25 cellular contexts compared by ENCODE assay signal in genomic region chr2:130345611-130346010, GRCh38. TPM values are rescaled to one million over a fixed set of nuclear protein-coding genes. Genes with fewer than 3 reads are reported as not detected.
DNase-seq lines count a peak whose midpoint lies in the region; ATAC-seq and TF ChIP-seq lines count a peak whose summit lies in the region.
"Had no signal": no experiment of that assay in that cellular context is flagged by ENCODE, and none has a peak within 500 bp of the region (broad histone marks: within the 10 kb centered on the region; RNA-seq: fewer than 3 reads in every experiment).

No MANE protein-coding gene starts in this region.

- H3K9me3 Mint-ChIP-seq in activated CD4-positive, alpha-beta memory T cell treated with anti-CD3 and anti-CD28 coated beads, Interleukin-2, amount 10 ng/mL, durations not matched to agents 7 days and 5 days, result no peaks in the 10 kb centered on the region
- no peaks in the 10 kb centered on the region for H3K9me3 Mint-ChIP-seq in activated CD4-positive, alpha-beta memory T cell treated with anti-CD3 and anti-CD28 coated beads for 36 hours
- H3K9me3 Mint-ChIP-seq in activated naive CD8-positive, alpha-beta T cell treated with anti-CD3 and anti-CD28 coated beads, Interleukin-2, amount 50 U/mL, for 24 hours, result no peaks in the 10 kb centered on the region
- H3K9me3 Mint-ChIP-seq in neural progenitor cell, result no peaks in the 10 kb centered on the region
- H3K9me3 Mint-ChIP-seq: IgD-negative memory B cell had no signal

- no peak overlapping the region for H2BK120ac ChIP-seq in IMR-90 (ENCODE audit: low read depth, low read length)

- no peaks in the 10 kb centered on the region for H3K27me3 Mint-ChIP-seq in activated CD4-positive, alpha-beta memory T cell treated with anti-CD3 and anti-CD28 coated beads, Interleukin-2, amount 10 ng/mL, durations not matched to agents 7 days and 5 days
- H3K27me3 Mint-ChIP-seq in activated CD4-positive, alpha-beta memory T cell treated with anti-CD3 and anti-CD28 coated beads for 36 hours, result no peaks in the 10 kb centered on the region
- no peaks in the 10 kb centered on the region for H3K27me3 Mint-ChIP-seq in activated naive CD8-positive, alpha-beta T cell treated with anti-CD3 and anti-CD28 coated beads, Interleukin-2, amount 50 U/mL, for 24 hours
- peaks cover 7% of the 10 kb centered on the region for H3K27me3 Mint-ChIP-seq in neural progenitor cell (ENCODE audit: insufficient read depth, low read depth)
- H3K27me3 Mint-ChIP-seq: CD4-positive, alpha-beta memory T cell; IgD-negative memory B cell had no signal

- no peak for TF ChIP-seq POLR2A in IMR-90 (IDR thresholded peaks at IDR 0.05; ENCODE audit: low read depth, low read length)

- no peak for TF ChIP-seq RAD21 in IMR-90 (IDR thresholded peaks at IDR 0.05; ENCODE audit: low read length)

- no peak overlapping the region for H4K5ac ChIP-seq in IMR-90 (ENCODE audit: low read depth, low read length)

- no peak overlapping the region for H4K91ac ChIP-seq in IMR-90 (ENCODE audit: insufficient read depth, low read depth, low read length)

- H3K27ac Mint-ChIP-seq in activated CD4-positive, alpha-beta memory T cell treated with anti-CD3 and anti-CD28 coated beads, Interleukin-2, amount 10 ng/mL, durations not matched to agents 7 days and 5 days, result no peak overlapping the region
- no peak overlapping the region for H3K27ac Mint-ChIP-seq in activated CD4-positive, alpha-beta memory T cell treated with anti-CD3 and anti-CD28 coated beads for 36 hours
- no peak overlapping the region for H3K27ac Mint-ChIP-seq in activated naive CD8-positive, alpha-beta T cell treated with anti-CD3 and anti-CD28 coated beads, Interleukin-2, amount 50 U/mL, for 24 hours
- H3K27ac Mint-ChIP-seq in neural progenitor cell, result no peak overlapping the region

- H3K79me2 ChIP-seq in neural progenitor cell (ENCODE audit: low read depth), result peaks cover 15% of the 10 kb centered on the region

- H3K56ac ChIP-seq in IMR-90 (ENCODE audit: extremely low read depth, insufficient read depth, low read length), result no peak overlapping the region

- H4K20me1 ChIP-seq in IMR-90 (ENCODE audit: insufficient read depth, low read length) (no peaks in the 10 kb centered on the region), neural progenitor cell (ENCODE audit: low read depth) (peaks cover 14% of the 10 kb centered on the region)

- H3K9me3 ChIP-seq in IMR-90 (ENCODE audit: control insufficient read depth, insufficient read depth, low read length), result no peaks in the 10 kb centered on the region
- no peaks in the 10 kb centered on the region for H3K9me3 ChIP-seq in neural progenitor cell (ENCODE audit: low read depth)
- H3K9me3 ChIP-seq: BLaER1, MG63, Peyer's patch, SJCRH30 had no signal

- CTCF ChIA-PET in activated CD4-positive, alpha-beta memory T cell treated with anti-CD3 and anti-CD28 coated beads, Interleukin-2, amount 10 ng/mL, durations not matched to agents 7 days and 5 days (lab: Charles Lee), result no interaction called here
- CTCF ChIA-PET in activated CD4-positive, alpha-beta memory T cell treated with anti-CD3 and anti-CD28 coated beads for 36 hours (lab: Charles Lee), result no interaction called here
- CTCF ChIA-PET in IMR-90 (lab: Yijun Ruan, JAX), result no interaction called here

- H2BK20ac ChIP-seq in IMR-90 (ENCODE audit: low read depth, low read length), result no peak overlapping the region

- peaks cover 34% of the 10 kb centered on the region for H3K36me3 ChIP-seq in IMR-90 (ENCODE audit: control insufficient read depth, insufficient read depth, low read length)
- H3K36me3 ChIP-seq in neural progenitor cell, result peaks cover 3% of the 10 kb centered on the region

- no peak for ATAC-seq in IMR-90 (ENCODE audit: low read depth)
- ATAC-seq in activated naive CD8-positive, alpha-beta T cell treated with anti-CD3 and anti-CD28 coated beads, Interleukin-2, amount 50 U/mL, for 24 hours, result no peak
- no peak for ATAC-seq in HG02981 (IDR thresholded peaks at IDR 0.05; ENCODE audit: unreplicated experiment)
- ATAC-seq: HCT116 had no signal

- peaks cover 52% of the 10 kb centered on the region for H3K36me3 Mint-ChIP-seq in activated CD4-positive, alpha-beta memory T cell treated with anti-CD3 and anti-CD28 coated beads, Interleukin-2, amount 10 ng/mL, durations not matched to agents 7 days and 5 days (ENCODE audit: low read depth)
- peaks cover 56% of the 10 kb centered on the region for H3K36me3 Mint-ChIP-seq in activated CD4-positive, alpha-beta memory T cell treated with anti-CD3 and anti-CD28 coated beads for 36 hours
- peaks cover 61% of the 10 kb centered on the region for H3K36me3 Mint-ChIP-seq in activated naive CD8-positive, alpha-beta T cell treated with anti-CD3 and anti-CD28 coated beads, Interleukin-2, amount 50 U/mL, for 24 hours (ENCODE audit: low read depth)
- H3K36me3 Mint-ChIP-seq in neural progenitor cell, result peaks cover 31% of the 10 kb centered on the region

- peaks cover 18 to 30% of the 10 kb centered on the region in 2 experiments for H3K79me1 ChIP-seq in IMR-90 (ENCODE audit: low read depth in 1 of 2, low read length in 2 of 2)

- H3K14ac ChIP-seq in IMR-90 (replicated peaks; ENCODE audit: low read depth, low read length), result no peak overlapping the region

- intact Hi-C loops in activated CD4-positive, alpha-beta memory T cell treated with anti-CD3 and anti-CD28 coated beads for 36 hours (cut with micrococcal nuclease), result loop anchor here (10.0 kb wide), 1 partner anchor 479 kb away; no protein-coding TSS in a partner anchor
- intact Hi-C loops in IMR-90 (cut with micrococcal nuclease), result no loop called here

- H3K9me1 ChIP-seq in IMR-90 (ENCODE audit: insufficient read depth, low read length), result peaks cover 2% of the 10 kb centered on the region; the same call in 1 of the 2 replicates

- H2BK5ac ChIP-seq in IMR-90 (ENCODE audit: low read depth, low read length, poor library complexity, severe bottlenecking), result no peak overlapping the region

- no peak overlapping the region for H2BK15ac ChIP-seq in IMR-90 (ENCODE audit: low read depth, low read length)

- H3K18ac ChIP-seq in IMR-90 (ENCODE audit: low read depth, low read length), result no peak overlapping the region

- H3K27me3 ChIP-seq in IMR-90 (ENCODE audit: control insufficient read depth, insufficient read depth, low read length) (no peaks in the 10 kb centered on the region), neural progenitor cell (no peaks in the 10 kb centered on the region)
- H3K27me3 ChIP-seq: BLaER1, MG63, Peyer's patch, SJCRH30 had no signal

- H3K4ac ChIP-seq in IMR-90 (ENCODE audit: low read depth, low read length), result no peak overlapping the region

- H3K4me3 ChIP-seq in IMR-90 (ENCODE audit: insufficient read depth, low read depth, low read length) (no peak overlapping the region), neural progenitor cell (no peak overlapping the region), coronary artery (no peak overlapping the region)
- H3K4me3 ChIP-seq: BLaER1, MG63, Peyer's patch, SJCRH30 had no signal

- TF ChIP-seq CTCF in IMR-90 (conservative IDR thresholded peaks at IDR 0.05; ENCODE audit: low read depth, low read length) (no peak), neural progenitor cell (IDR thresholded peaks at IDR 0.05) (no peak), coronary artery (IDR thresholded peaks at IDR 0.05) (no peak)

- no peak overlapping the region for H3K23ac ChIP-seq in IMR-90 (ENCODE audit: low read depth, low read length)

- dilution Hi-C loops in IMR-90 (cut with HindIII; ENCODE audit: low sequenced_read_pairs, unreplicated experiment), result no loop called here

- H2AK9ac ChIP-seq in IMR-90 (replicated peaks; ENCODE audit: low read depth, low read length, poor library complexity), result no peak overlapping the region

- peaks cover 5% of the 10 kb centered on the region for H3F3A ChIP-seq in neural progenitor cell (ENCODE audit: low read depth)

- no peak overlapping the region for H3K4me3 Mint-ChIP-seq in activated CD4-positive, alpha-beta memory T cell treated with anti-CD3 and anti-CD28 coated beads, Interleukin-2, amount 10 ng/mL, durations not matched to agents 7 days and 5 days
- no peak overlapping the region for H3K4me3 Mint-ChIP-seq in activated CD4-positive, alpha-beta memory T cell treated with anti-CD3 and anti-CD28 coated beads for 36 hours
- H3K4me3 Mint-ChIP-seq in activated naive CD8-positive, alpha-beta T cell treated with anti-CD3 and anti-CD28 coated beads, Interleukin-2, amount 50 U/mL, for 24 hours, result peak overlapping the region; percentile 17
- H3K4me3 Mint-ChIP-seq in neural progenitor cell, result peak overlapping the region; percentile 58

- H3K4me2 ChIP-seq in IMR-90 (ENCODE audit: low read depth, low read length) (no peak overlapping the region), neural progenitor cell (no peak overlapping the region)
- H3K4me2 ChIP-seq: BLaER1 had no signal

- H3K9ac ChIP-seq in IMR-90 (ENCODE audit: low read depth, low read length), result no peak overlapping the region
- H3K9ac ChIP-seq in neural progenitor cell, result no peak overlapping the region
- H3K9ac ChIP-seq: BLaER1 had no signal

- H2AFZ ChIP-seq in IMR-90 (replicated peaks; ENCODE audit: low read length, poor library complexity) (peak overlapping the region; percentile 8), neural progenitor cell (replicated peaks) (no peak overlapping the region)

- H3K27ac ChIP-seq in IMR-90 (ENCODE audit: insufficient read depth, low read length), result no peak overlapping the region
- no peak overlapping the region for H3K27ac ChIP-seq in neural progenitor cell
- no peak overlapping the region for H3K27ac ChIP-seq in coronary artery
- H3K27ac ChIP-seq: 22Rv1, BLaER1, Peyer's patch, SJCRH30 had no signal

- 97% methylated on average over 10 of the region's 21 CpGs; no CpG with 5 or more reads in 1 of the 2 experiments for WGBS in IMR-90 (ENCODE audit: extremely low coverage in 2 of 2, insufficient read length in 1 of 2), 2 experiments

- in situ Hi-C loops in IMR-90 (cut with MboI; ENCODE audit: low sequenced_read_pairs), result no loop called here

- POLR2A ChIA-PET in activated CD4-positive, alpha-beta memory T cell treated with anti-CD3 and anti-CD28 coated beads, Interleukin-2, amount 10 ng/mL, durations not matched to agents 7 days and 5 days (lab: Charles Lee), result no interaction called here
- POLR2A ChIA-PET in activated CD4-positive, alpha-beta memory T cell treated with anti-CD3 and anti-CD28 coated beads for 36 hours (lab: Charles Lee), result no interaction called here
- POLR2A ChIA-PET in IMR-90 (lab: Charles Lee; ENCODE audit: unreplicated experiment), result no interaction called here

- BruUV-seq in IMR-90 (replicated peaks; lab: Mats Ljungman, UMichigan), result TSS peak; percentile 54

- H3K4me1 Mint-ChIP-seq in activated CD4-positive, alpha-beta memory T cell treated with anti-CD3 and anti-CD28 coated beads, Interleukin-2, amount 10 ng/mL, durations not matched to agents 7 days and 5 days, result peaks cover 29% of the 10 kb centered on the region
- H3K4me1 Mint-ChIP-seq in activated CD4-positive, alpha-beta memory T cell treated with anti-CD3 and anti-CD28 coated beads for 36 hours (ENCODE audit: low read depth), result peaks cover 21% of the 10 kb centered on the region
- H3K4me1 Mint-ChIP-seq in activated naive CD8-positive, alpha-beta T cell treated with anti-CD3 and anti-CD28 coated beads, Interleukin-2, amount 50 U/mL, for 24 hours, result peaks cover 61% of the 10 kb centered on the region
- H3K4me1 Mint-ChIP-seq in neural progenitor cell, result peaks cover 20% of the 10 kb centered on the region

- no peak overlapping the region for H4K8ac ChIP-seq in IMR-90 (ENCODE audit: low read depth in 2 of 2, low read length in 2 of 2)

- peaks cover 2% of the 10 kb centered on the region; the same call in 1 of the 2 replicates for H3K4me1 ChIP-seq in IMR-90 (ENCODE audit: control insufficient read depth, insufficient read depth, low read length)
- H3K4me1 ChIP-seq in neural progenitor cell, result peaks cover 12% of the 10 kb centered on the region

- DNase-seq in activated CD4-positive, alpha-beta memory T cell treated with anti-CD3 and anti-CD28 coated beads, Interleukin-2, amount 10 ng/mL, durations not matched to agents 7 days and 5 days, result peak; percentile 15
- no peak for DNase-seq in activated CD4-positive, alpha-beta memory T cell treated with anti-CD3 and anti-CD28 coated beads for 36 hours
- no peak for DNase-seq in IMR-90
- DNase-seq in activated naive CD8-positive, alpha-beta T cell treated with anti-CD3 and anti-CD28 coated beads, Interleukin-2, amount 50 U/mL, for 24 hours, result no peak
- DNase-seq in neural progenitor cell (ENCODE audit: low spot score), result no peak
- DNase-seq in NCI-H1930 (lab: John Stamatoyannopoulos, UW), result no peak
- no peak for DNase-seq in coronary artery (ENCODE audit: low spot score)
- DNase-seq: ACHN; CD4-positive, alpha-beta memory T cell; GDM1; Kasumi-1; MG63; NCI-H1417; NCI-H187; NCI-H2107; NCI-H2227 treated with DMSO at 0.1 percent for 48 hours; NCI-H510A; NK-92 treated with Interleukin-12 subunit alpha and Interleukin-12 subunit beta, amount 100 ng/mL, for 24 hours; Peyer's patch; SJCRH30 had no signal

- H2AK5ac ChIP-seq in IMR-90 (ENCODE audit: low read depth, low read length), result no peak overlapping the region

RNA-seq across cellular contexts. Expression of gene IMP4, which starts 2.9 kb away (rescaled TPM):
- total RNA-seq in activated CD4-positive, alpha-beta memory T cell treated with anti-CD3 and anti-CD28 coated beads, Interleukin-2, amount 10 ng/mL, durations not matched to agents 7 days and 5 days, result 10 to 100 TPM; 57.7 to 58.9 TPM
- total RNA-seq in activated CD4-positive, alpha-beta memory T cell treated with anti-CD3 and anti-CD28 coated beads for 36 hours, result 100 to 1,000 TPM; 125 to 128 TPM
- total RNA-seq in IMR-90 (2012; rRNA removed) (127 and 154 TPM in 2 replicates), neural progenitor cell (ENCODE audit: low replicate concordance) (23.3 and 51.4 TPM in 2 replicates)
- 169 and 187 TPM in 2 replicates for polyA plus RNA-seq in IMR-90 (2012; rRNA removed)
- 158 and 206 TPM in 2 replicates for polyA plus RNA-seq in IMR-90 (2012; cell fraction: cytosol; rRNA removed)
- polyA plus RNA-seq in IMR-90 (2012; cell fraction: nucleus; rRNA removed; ENCODE audit: low replicate concordance), result 143 and 362 TPM in 2 replicates

RNA-seq across cellular contexts. Expression of gene PTPN18, which starts 10.2 kb away (rescaled TPM):
- 10 to 100 TPM; 98.0 to 98.6 TPM for total RNA-seq in activated CD4-positive, alpha-beta memory T cell treated with anti-CD3 and anti-CD28 coated beads, Interleukin-2, amount 10 ng/mL, durations not matched to agents 7 days and 5 days
- total RNA-seq in activated CD4-positive, alpha-beta memory T cell treated with anti-CD3 and anti-CD28 coated beads for 36 hours, result 10 to 100 TPM; 42.1 to 44.9 TPM
- total RNA-seq in IMR-90 (2012; rRNA removed) (7.2 and 9.7 TPM in 2 replicates), neural progenitor cell (ENCODE audit: low replicate concordance) (4.0 and 17.6 TPM in 2 replicates)
- polyA plus RNA-seq in IMR-90 (2012; rRNA removed), result 13.4 and 15.5 TPM in 2 replicates
- polyA plus RNA-seq in IMR-90 (2012; cell fraction: cytosol; rRNA removed), result 8.1 and 12.2 TPM in 2 replicates
- 64.3 and 68.2 TPM in 2 replicates for polyA plus RNA-seq in IMR-90 (2012; cell fraction: nucleus; rRNA removed; ENCODE audit: low replicate concordance)

Comparison
In these comparisons a context has a peak if more than half of its experiments do, and no peak if none do; other contexts are left out.
1. H3K4me3 Mint-ChIP-seq: peak in activated naive CD8-positive, alpha-beta T cell treated with anti-CD3 and anti-CD28 coated beads, Interleukin-2, amount 50 U/mL, for 24 hours (single experiment) and neural progenitor cell (single experiment); none in activated CD4-positive, alpha-beta memory T cell treated with anti-CD3 and anti-CD28 coated beads, Interleukin-2, amount 10 ng/mL, durations not matched to agents 7 days and 5 days (single experiment) and activated CD4-positive, alpha-beta memory T cell treated with anti-CD3 and anti-CD28 coated beads for 36 hours (single experiment).